ENCODE assay signal across 1 cellular context in the genomic region with DNA sequence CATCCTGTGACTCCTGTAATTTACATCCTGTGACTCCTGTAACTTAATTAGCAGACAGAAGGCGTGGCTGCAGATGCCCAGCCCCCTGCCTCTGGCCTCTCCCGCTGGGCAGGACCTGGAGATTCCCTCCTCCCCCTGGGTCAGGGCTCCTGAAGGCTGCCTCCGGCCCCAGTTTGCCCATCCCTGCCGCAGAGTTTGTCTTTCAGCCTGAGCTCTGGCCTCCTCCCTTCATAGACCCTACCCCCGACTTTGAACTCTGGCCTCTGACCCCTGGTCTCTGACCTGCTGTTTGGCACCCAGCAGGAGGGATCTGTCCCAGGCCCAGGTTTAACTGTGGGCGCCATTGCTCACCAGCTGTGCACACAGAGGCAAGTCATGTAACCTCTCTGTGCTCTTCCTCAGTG.
TF ChIP-seq lines count a peak whose summit lies in the region.

No MANE protein-coding gene starts in this region.

TF ChIP-seq in HepG2, 621 proteins besides CTCF, POLR2A, EP300 and RAD21 (continued from another document and continues in another):
- TF ChIP-seq, protein P1, sequence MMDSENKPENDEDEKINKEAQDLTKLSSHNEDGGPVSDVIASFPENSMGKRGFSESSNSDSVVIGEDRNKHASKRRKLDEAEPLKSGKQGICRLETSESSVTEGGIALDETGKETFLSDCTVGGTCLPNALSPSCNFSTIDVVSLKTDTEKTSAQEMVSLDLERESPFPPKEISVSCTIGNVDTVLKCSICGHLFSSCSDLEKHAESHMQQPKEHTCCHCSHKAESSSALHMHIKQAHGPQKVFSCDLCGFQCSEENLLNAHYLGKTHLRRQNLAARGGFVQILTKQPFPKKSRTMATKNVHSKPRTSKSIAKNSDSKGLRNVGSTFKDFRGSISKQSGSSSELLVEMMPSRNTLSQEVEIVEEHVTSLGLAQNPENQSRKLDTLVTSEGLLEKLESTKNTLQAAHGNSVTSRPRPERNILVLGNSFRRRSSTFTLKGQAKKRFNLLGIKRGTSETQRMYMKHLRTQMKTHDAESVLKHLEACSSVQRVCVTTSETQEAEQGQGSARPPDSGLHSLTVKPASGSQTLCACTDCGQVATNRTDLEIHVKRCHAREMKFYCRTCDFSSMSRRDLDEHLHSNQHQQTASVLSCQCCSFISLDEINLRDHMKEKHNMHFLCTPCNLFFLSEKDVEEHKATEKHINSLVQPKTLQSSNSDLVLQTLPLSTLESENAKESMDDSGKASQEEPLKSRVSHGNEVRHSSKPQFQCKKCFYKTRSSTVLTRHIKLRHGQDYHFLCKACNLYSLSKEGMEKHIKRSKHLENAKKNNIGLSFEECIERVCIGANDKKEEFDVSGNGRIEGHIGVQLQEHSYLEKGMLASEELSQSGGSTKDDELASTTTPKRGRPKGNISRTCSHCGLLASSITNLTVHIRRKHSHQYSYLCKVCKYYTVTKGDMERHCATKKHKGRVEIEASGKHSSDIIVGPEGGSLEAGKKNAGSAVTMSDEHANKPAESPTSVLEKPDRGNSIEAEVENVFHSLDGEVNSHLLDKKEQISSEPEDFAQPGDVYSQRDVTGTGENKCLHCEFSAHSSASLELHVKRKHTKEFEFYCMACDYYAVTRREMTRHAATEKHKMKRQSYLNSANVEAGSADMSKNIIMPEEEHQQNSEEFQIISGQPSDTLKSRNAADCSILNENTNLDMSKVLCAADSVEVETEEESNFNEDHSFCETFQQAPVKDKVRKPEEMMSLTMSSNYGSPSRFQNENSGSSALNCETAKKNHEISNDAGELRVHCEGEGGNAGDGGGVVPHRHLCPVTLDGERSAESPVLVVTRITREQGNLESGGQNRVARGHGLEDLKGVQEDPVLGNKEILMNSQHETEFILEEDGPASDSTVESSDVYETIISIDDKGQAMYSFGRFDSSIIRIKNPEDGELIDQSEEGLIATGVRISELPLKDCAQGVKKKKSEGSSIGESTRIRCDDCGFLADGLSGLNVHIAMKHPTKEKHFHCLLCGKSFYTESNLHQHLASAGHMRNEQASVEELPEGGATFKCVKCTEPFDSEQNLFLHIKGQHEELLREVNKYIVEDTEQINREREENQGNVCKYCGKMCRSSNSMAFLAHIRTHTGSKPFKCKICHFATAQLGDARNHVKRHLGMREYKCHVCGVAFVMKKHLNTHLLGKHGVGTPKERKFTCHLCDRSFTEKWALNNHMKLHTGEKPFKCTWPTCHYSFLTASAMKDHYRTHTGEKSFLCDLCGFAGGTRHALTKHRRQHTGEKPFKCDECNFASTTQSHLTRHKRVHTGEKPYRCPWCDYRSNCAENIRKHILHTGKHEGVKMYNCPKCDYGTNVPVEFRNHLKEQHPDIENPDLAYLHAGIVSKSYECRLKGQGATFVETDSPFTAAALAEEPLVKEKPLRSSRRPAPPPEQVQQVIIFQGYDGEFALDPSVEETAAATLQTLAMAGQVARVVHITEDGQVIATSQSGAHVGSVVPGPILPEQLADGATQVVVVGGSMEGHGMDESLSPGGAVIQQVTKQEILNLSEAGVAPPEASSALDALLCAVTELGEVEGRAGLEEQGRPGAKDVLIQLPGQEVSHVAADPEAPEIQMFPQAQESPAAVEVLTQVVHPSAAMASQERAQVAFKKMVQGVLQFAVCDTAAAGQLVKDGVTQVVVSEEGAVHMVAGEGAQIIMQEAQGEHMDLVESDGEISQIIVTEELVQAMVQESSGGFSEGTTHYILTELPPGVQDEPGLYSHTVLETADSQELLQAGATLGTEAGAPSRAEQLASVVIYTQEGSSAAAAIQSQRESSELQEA (CRISPR knock-in tag; IDR thresholded peaks at IDR 0.05; ENCODE audit: not compliant biosample characterization), result peak; percentile 12
- TF ChIP-seq, protein P2, sequence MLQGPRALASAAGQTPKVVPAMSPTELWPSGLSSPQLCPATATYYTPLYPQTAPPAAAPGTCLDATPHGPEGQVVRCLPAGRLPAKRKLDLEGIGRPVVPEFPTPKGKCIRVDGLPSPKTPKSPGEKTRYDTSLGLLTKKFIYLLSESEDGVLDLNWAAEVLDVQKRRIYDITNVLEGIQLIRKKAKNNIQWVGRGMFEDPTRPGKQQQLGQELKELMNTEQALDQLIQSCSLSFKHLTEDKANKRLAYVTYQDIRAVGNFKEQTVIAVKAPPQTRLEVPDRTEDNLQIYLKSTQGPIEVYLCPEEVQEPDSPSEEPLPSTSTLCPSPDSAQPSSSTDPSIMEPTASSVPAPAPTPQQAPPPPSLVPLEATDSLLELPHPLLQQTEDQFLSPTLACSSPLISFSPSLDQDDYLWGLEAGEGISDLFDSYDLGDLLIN (CRISPR knock-in tag; IDR thresholded peaks at IDR 0.05; ENCODE audit: borderline replicate concordance), result no peak
- no peak for TF ChIP-seq TGIF2 (CRISPR knock-in tag; IDR thresholded peaks at IDR 0.05)
- no peak for TF ChIP-seq ZNF143 (CRISPR knock-in tag; IDR thresholded peaks at IDR 0.05)
- no peak for TF ChIP-seq MIER3 (CRISPR knock-in tag; IDR thresholded peaks at IDR 0.05; ENCODE audit: borderline replicate concordance)
- TF ChIP-seq, protein P3, sequence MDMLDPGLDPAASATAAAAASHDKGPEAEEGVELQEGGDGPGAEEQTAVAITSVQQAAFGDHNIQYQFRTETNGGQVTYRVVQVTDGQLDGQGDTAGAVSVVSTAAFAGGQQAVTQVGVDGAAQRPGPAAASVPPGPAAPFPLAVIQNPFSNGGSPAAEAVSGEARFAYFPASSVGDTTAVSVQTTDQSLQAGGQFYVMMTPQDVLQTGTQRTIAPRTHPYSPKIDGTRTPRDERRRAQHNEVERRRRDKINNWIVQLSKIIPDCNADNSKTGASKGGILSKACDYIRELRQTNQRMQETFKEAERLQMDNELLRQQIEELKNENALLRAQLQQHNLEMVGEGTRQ (IDR thresholded peaks at IDR 0.05; ENCODE audit: low read depth, low read length), result no peak
- TF ChIP-seq, protein P3 (CRISPR knock-in tag; IDR thresholded peaks at IDR 0.05; ENCODE audit: borderline replicate concordance), result no peak
- no peak for TF ChIP-seq STAG1 (CRISPR knock-in tag; IDR thresholded peaks at IDR 0.05)
- TF ChIP-seq, protein P4, sequence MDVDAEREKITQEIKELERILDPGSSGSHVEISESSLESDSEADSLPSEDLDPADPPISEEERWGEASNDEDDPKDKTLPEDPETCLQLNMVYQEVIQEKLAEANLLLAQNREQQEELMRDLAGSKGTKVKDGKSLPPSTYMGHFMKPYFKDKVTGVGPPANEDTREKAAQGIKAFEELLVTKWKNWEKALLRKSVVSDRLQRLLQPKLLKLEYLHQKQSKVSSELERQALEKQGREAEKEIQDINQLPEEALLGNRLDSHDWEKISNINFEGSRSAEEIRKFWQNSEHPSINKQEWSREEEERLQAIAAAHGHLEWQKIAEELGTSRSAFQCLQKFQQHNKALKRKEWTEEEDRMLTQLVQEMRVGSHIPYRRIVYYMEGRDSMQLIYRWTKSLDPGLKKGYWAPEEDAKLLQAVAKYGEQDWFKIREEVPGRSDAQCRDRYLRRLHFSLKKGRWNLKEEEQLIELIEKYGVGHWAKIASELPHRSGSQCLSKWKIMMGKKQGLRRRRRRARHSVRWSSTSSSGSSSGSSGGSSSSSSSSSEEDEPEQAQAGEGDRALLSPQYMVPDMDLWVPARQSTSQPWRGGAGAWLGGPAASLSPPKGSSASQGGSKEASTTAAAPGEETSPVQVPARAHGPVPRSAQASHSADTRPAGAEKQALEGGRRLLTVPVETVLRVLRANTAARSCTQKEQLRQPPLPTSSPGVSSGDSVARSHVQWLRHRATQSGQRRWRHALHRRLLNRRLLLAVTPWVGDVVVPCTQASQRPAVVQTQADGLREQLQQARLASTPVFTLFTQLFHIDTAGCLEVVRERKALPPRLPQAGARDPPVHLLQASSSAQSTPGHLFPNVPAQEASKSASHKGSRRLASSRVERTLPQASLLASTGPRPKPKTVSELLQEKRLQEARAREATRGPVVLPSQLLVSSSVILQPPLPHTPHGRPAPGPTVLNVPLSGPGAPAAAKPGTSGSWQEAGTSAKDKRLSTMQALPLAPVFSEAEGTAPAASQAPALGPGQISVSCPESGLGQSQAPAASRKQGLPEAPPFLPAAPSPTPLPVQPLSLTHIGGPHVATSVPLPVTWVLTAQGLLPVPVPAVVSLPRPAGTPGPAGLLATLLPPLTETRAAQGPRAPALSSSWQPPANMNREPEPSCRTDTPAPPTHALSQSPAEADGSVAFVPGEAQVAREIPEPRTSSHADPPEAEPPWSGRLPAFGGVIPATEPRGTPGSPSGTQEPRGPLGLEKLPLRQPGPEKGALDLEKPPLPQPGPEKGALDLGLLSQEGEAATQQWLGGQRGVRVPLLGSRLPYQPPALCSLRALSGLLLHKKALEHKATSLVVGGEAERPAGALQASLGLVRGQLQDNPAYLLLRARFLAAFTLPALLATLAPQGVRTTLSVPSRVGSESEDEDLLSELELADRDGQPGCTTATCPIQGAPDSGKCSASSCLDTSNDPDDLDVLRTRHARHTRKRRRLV (CRISPR knock-in tag; IDR thresholded peaks at IDR 0.05), result no peak
- TF ChIP-seq NONO (IDR thresholded peaks at IDR 0.05), result no peak
- 0 out of 2 replicates have a peak, but pooled peaks have one; percentile 15 for TF ChIP-seq NONO (CRISPR knock-in tag; conservative IDR thresholded peaks at IDR 0.05)
- TF ChIP-seq NCOA5 (CRISPR knock-in tag; IDR thresholded peaks at IDR 0.05), result no peak
- no peak for TF ChIP-seq ZBTB7A (CRISPR knock-in tag; IDR thresholded peaks at IDR 0.05)
- TF ChIP-seq ZBTB42 (CRISPR knock-in tag; IDR thresholded peaks at IDR 0.05), result no peak
- no peak for TF ChIP-seq SOX6 (IDR thresholded peaks at IDR 0.05)
- 0 out of 2 replicates have a peak, but pooled peaks have one; percentile 7 for TF ChIP-seq SOX6 (CRISPR knock-in tag; IDR thresholded peaks at IDR 0.05)
- TF ChIP-seq GATA4 (IDR thresholded peaks at IDR 0.05; ENCODE audit: borderline replicate concordance, low read depth), result no peak
- no peak for TF ChIP-seq NR3C1 (CRISPR knock-in tag; IDR thresholded peaks at IDR 0.05)
- TF ChIP-seq POLR2G (IDR thresholded peaks at IDR 0.05; ENCODE audit: low read depth, low read length), result no peak
- TF ChIP-seq CAMTA2 (CRISPR knock-in tag; IDR thresholded peaks at IDR 0.05; ENCODE audit: borderline replicate concordance), result no peak
- TF ChIP-seq ZNF264 (CRISPR knock-in tag; IDR thresholded peaks at IDR 0.05), result no peak
- TF ChIP-seq ZNF207 (IDR thresholded peaks at IDR 0.05; ENCODE audit: borderline replicate concordance), result no peak
- 0 out of 2 replicates have a peak, but pooled peaks have one; percentile 11 for TF ChIP-seq MED1 (CRISPR knock-in tag; IDR thresholded peaks at IDR 0.05)
- TF ChIP-seq ZMYM2 (CRISPR knock-in tag; IDR thresholded peaks at IDR 0.05), result no peak
- TF ChIP-seq, protein P5, sequence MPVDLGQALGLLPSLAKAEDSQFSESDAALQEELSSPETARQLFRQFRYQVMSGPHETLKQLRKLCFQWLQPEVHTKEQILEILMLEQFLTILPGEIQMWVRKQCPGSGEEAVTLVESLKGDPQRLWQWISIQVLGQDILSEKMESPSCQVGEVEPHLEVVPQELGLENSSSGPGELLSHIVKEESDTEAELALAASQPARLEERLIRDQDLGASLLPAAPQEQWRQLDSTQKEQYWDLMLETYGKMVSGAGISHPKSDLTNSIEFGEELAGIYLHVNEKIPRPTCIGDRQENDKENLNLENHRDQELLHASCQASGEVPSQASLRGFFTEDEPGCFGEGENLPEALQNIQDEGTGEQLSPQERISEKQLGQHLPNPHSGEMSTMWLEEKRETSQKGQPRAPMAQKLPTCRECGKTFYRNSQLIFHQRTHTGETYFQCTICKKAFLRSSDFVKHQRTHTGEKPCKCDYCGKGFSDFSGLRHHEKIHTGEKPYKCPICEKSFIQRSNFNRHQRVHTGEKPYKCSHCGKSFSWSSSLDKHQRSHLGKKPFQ (CRISPR knock-in tag; IDR thresholded peaks at IDR 0.05; ENCODE audit: insufficient replicate concordance), result no peak
- no peak for TF ChIP-seq ZSCAN20 (CRISPR knock-in tag; IDR thresholded peaks at IDR 0.05; ENCODE audit: borderline replicate concordance)
- TF ChIP-seq, protein P6, sequence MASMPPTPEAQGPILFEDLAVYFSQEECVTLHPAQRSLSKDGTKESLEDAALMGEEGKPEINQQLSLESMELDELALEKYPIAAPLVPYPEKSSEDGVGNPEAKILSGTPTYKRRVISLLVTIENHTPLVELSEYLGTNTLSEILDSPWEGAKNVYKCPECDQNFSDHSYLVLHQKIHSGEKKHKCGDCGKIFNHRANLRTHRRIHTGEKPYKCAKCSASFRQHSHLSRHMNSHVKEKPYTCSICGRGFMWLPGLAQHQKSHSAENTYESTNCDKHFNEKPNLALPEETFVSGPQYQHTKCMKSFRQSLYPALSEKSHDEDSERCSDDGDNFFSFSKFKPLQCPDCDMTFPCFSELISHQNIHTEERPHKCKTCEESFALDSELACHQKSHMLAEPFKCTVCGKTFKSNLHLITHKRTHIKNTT (CRISPR knock-in tag; IDR thresholded peaks at IDR 0.05), result no peak
- peak; percentile 94 for TF ChIP-seq HNF4A (CRISPR knock-in tag; IDR thresholded peaks at IDR 0.05)
- TF ChIP-seq, protein P7, sequence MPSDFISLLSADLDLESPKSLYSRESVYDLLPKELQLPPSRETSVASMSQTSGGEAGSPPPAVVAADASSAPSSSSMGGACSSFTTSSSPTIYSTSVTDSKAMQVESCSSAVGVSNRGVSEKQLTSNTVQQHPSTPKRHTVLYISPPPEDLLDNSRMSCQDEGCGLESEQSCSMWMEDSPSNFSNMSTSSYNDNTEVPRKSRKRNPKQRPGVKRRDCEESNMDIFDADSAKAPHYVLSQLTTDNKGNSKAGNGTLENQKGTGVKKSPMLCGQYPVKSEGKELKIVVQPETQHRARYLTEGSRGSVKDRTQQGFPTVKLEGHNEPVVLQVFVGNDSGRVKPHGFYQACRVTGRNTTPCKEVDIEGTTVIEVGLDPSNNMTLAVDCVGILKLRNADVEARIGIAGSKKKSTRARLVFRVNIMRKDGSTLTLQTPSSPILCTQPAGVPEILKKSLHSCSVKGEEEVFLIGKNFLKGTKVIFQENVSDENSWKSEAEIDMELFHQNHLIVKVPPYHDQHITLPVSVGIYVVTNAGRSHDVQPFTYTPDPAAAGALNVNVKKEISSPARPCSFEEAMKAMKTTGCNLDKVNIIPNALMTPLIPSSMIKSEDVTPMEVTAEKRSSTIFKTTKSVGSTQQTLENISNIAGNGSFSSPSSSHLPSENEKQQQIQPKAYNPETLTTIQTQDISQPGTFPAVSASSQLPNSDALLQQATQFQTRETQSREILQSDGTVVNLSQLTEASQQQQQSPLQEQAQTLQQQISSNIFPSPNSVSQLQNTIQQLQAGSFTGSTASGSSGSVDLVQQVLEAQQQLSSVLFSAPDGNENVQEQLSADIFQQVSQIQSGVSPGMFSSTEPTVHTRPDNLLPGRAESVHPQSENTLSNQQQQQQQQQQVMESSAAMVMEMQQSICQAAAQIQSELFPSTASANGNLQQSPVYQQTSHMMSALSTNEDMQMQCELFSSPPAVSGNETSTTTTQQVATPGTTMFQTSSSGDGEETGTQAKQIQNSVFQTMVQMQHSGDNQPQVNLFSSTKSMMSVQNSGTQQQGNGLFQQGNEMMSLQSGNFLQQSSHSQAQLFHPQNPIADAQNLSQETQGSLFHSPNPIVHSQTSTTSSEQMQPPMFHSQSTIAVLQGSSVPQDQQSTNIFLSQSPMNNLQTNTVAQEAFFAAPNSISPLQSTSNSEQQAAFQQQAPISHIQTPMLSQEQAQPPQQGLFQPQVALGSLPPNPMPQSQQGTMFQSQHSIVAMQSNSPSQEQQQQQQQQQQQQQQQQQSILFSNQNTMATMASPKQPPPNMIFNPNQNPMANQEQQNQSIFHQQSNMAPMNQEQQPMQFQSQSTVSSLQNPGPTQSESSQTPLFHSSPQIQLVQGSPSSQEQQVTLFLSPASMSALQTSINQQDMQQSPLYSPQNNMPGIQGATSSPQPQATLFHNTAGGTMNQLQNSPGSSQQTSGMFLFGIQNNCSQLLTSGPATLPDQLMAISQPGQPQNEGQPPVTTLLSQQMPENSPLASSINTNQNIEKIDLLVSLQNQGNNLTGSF (CRISPR knock-in tag; IDR thresholded peaks at IDR 0.05), result no peak
- TF ChIP-seq NR2C2 (CRISPR knock-in tag; IDR thresholded peaks at IDR 0.05; ENCODE audit: borderline replicate concordance), result peak; percentile 92
